16 cellular contexts compared by ENCODE assay signal in the genomic region with DNA sequence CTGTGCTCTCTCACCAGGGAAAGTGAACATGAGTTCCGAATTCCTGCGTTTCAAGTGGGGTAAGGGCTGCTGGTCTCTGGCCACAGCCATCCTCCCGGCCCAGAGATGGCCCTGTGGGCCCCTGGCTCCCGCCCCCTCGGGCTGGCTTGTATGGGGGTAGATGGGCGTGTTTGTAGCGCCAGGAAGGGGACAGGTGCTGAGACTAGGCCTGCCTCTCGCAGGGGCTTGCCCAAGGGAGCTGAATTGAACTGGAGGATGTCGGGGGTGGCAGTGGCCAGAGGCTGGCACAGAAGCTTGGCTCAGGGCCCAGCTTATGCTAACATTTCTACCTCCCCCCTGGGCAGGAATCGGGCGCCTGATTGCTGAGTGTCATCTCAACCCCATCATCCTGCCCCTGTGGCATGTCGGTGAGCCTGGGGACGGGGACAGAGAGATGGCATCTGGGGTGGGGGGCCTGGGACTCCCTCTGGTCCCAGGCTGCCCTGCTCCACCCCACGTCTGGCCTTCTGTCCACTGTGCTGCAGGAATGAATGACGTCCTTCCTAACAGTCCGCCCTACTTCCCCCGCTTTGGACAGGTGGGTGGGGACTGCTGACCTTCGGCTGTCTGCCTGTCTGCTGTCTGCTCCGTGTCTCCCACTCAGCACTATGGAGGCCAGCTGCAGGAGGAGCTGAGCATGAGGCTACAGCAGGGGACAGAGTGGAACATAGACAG. TPM values are rescaled to one million over a fixed set of nuclear protein-coding genes. Genes with fewer than 3 reads are reported as not detected.
A peak's percentile ranks its signal among the peaks of the same experiment; 100 is the strongest.
DNase-seq lines count a peak whose midpoint lies in the region; ATAC-seq and TF ChIP-seq lines count a peak whose summit lies in the region.
"Had no signal": no experiment of that assay in that cellular context is flagged by ENCODE, and none has a peak within 500 bp of the region (broad histone marks: within the 10 kb centered on the region; RNA-seq: fewer than 3 reads in every experiment).

No MANE protein-coding gene starts in this region.

- no peak overlapping the region for H2AFZ ChIP-seq in OCI-LY3 (ENCODE audit: low read depth, low read length)

- DNase-seq in DMS79 (lab: John Stamatoyannopoulos, UW) (peak; percentile 50), right cardiac atrium (peak in 1 of 3 donors; percentile 41), AML-193 (lab: John Stamatoyannopoulos, UW) (no peak), foreskin melanocyte (no peak)
- no peak for DNase-seq in activated CD8-positive, alpha-beta T cell treated with anti-CD3 and anti-CD28 coated beads for 36 hours
- DNase-seq: ACHN; activated CD4-positive, alpha-beta T cell treated with anti-CD3 and anti-CD28 coated beads for 36 hours; effector memory CD8-positive, alpha-beta T cell; GDM1; immature natural killer cell; midbrain; NCI-H524 treated with DMSO at 0.1 percent for 48 hours; stimulated activated CD4-positive, alpha-beta T cell treated with anti-CD3 and anti-CD28 coated beads, Interleukin-15, amount 100 ng/mL, for 24 hours had no signal

- peak; percentile 86 to 90 for ATAC-seq in right cardiac atrium
- ATAC-seq in activated CD8-positive, alpha-beta T cell treated with anti-CD3 and anti-CD28 coated beads for 36 hours, result no peak
- ATAC-seq: activated CD4-positive, alpha-beta T cell treated with anti-CD3 and anti-CD28 coated beads for 36 hours; effector memory CD8-positive, alpha-beta T cell had no signal

- H3K9me3 ChIP-seq in OCI-LY3 (ENCODE audit: insufficient read depth, low read length) (no peaks in the 10 kb centered on the region), right cardiac atrium (ENCODE audit: control insufficient read depth, low read length) (no peaks in the 10 kb centered on the region)

- no peaks in the 10 kb centered on the region for H4K20me1 ChIP-seq in OCI-LY3 (ENCODE audit: insufficient read depth, low read length)

- H3K36me3 Mint-ChIP-seq in activated CD8-positive, alpha-beta T cell treated with anti-CD3 and anti-CD28 coated beads for 36 hours (ENCODE audit: low read depth), result peaks cover 4% of the 10 kb centered on the region
- H3K36me3 Mint-ChIP-seq: activated naive CD8-positive, alpha-beta T cell; immature natural killer cell had no signal

- H3K27ac ChIP-seq in OCI-LY3 (ENCODE audit: low read length) (peak overlapping the region; percentile 61), right cardiac atrium (ENCODE audit: low read length) (peak overlapping the region; percentile 85)
- H3K27ac ChIP-seq: cardiac muscle cell had no signal

- TF ChIP-seq CTCF in OCI-LY3 (IDR thresholded peaks at IDR 0.05; ENCODE audit: low read depth, low read length), result no peak
- TF ChIP-seq CTCF in activated CD8-positive, alpha-beta T cell treated with anti-CD3 and anti-CD28 coated beads for 36 hours (IDR thresholded peaks at IDR 0.05), result no peak

- H3K4me1 Mint-ChIP-seq in activated CD8-positive, alpha-beta T cell treated with anti-CD3 and anti-CD28 coated beads for 36 hours (ENCODE audit: low read depth), result peaks cover 6% of the 10 kb centered on the region
- H3K4me1 Mint-ChIP-seq: immature natural killer cell had no signal

- H3K27me3 Mint-ChIP-seq in activated CD8-positive, alpha-beta T cell treated with anti-CD3 and anti-CD28 coated beads for 36 hours, result no peaks in the 10 kb centered on the region
- H3K27me3 Mint-ChIP-seq: activated CD4-positive, alpha-beta T cell treated with anti-CD3 and anti-CD28 coated beads for 36 hours; activated naive CD8-positive, alpha-beta T cell; effector memory CD8-positive, alpha-beta T cell had no signal

- POLR2A ChIA-PET in activated CD8-positive, alpha-beta T cell treated with anti-CD3 and anti-CD28 coated beads for 36 hours (lab: Charles Lee), result interaction anchor here (0.9 to 1.6 kb wide), 3 partner anchors 9 to 128 kb away, joined by 3 to 8 read pairs (median 3); a partner anchor contains a TSS

- CTCF ChIA-PET in activated CD8-positive, alpha-beta T cell treated with anti-CD3 and anti-CD28 coated beads for 36 hours (lab: Charles Lee), result no interaction called here

- no peak overlapping the region for H3K27ac Mint-ChIP-seq in activated CD8-positive, alpha-beta T cell treated with anti-CD3 and anti-CD28 coated beads for 36 hours
- H3K27ac Mint-ChIP-seq: activated CD4-positive, alpha-beta T cell treated with anti-CD3 and anti-CD28 coated beads for 36 hours; activated naive CD8-positive, alpha-beta T cell; effector memory CD8-positive, alpha-beta T cell; immature natural killer cell had no signal

- no peaks in the 10 kb centered on the region for H3K9me3 Mint-ChIP-seq in activated CD8-positive, alpha-beta T cell treated with anti-CD3 and anti-CD28 coated beads for 36 hours
- H3K9me3 Mint-ChIP-seq: effector memory CD8-positive, alpha-beta T cell; immature natural killer cell had no signal

- H3K4me1 ChIP-seq in OCI-LY3 (ENCODE audit: low read length) (peaks cover 18% of the 10 kb centered on the region), right cardiac atrium (ENCODE audit: control insufficient read depth, insufficient read depth, low read length) (no peaks in the 10 kb centered on the region)

- WGBS in right cardiac atrium, result 52% methylated on average over 19 of the region's 19 CpGs

- H3K27me3 ChIP-seq in OCI-LY3 (ENCODE audit: low read depth, low read length) (no peaks in the 10 kb centered on the region), right cardiac atrium (ENCODE audit: control insufficient read depth, insufficient read depth) (no peaks in the 10 kb centered on the region)
- H3K27me3 ChIP-seq: cardiac muscle cell had no signal

- H3K4me3 Mint-ChIP-seq in activated CD8-positive, alpha-beta T cell treated with anti-CD3 and anti-CD28 coated beads for 36 hours, result no peak overlapping the region
- H3K4me3 Mint-ChIP-seq: activated CD4-positive, alpha-beta T cell treated with anti-CD3 and anti-CD28 coated beads for 36 hours; activated naive CD8-positive, alpha-beta T cell; effector memory CD8-positive, alpha-beta T cell; immature natural killer cell had no signal

- H3K4me2 ChIP-seq in OCI-LY3 (ENCODE audit: low read length), result peak overlapping the region; percentile 72

- H3K79me2 ChIP-seq in OCI-LY3 (ENCODE audit: low read length), result no peaks in the 10 kb centered on the region

- intact Hi-C loops in right cardiac atrium (cut with DNase I), result no loop called here
- intact Hi-C loops in activated CD8-positive, alpha-beta T cell treated with anti-CD3 and anti-CD28 coated beads for 36 hours (cut with micrococcal nuclease), result no loop called here

- H3K36me3 ChIP-seq in OCI-LY3 (replicated peaks; ENCODE audit: low read depth, low read length), result peaks cover 7% of the 10 kb centered on the region
- H3K36me3 ChIP-seq: cardiac muscle cell had no signal

- H3K4me3 ChIP-seq in OCI-LY3 (ENCODE audit: low read length) (peak overlapping the region; percentile 55), right cardiac atrium (ENCODE audit: low read length) (no peak overlapping the region)
- H3K4me3 ChIP-seq: cardiac muscle cell had no signal

- peak overlapping the region; percentile 53; the same call in 1 of the 2 replicates for H3K9ac ChIP-seq in OCI-LY3 (ENCODE audit: low read length)

RNA-seq across cellular contexts. Expression of a gene that starts 8.5 kb away (rescaled TPM):
- total RNA-seq in right cardiac atrium, result 10 to 100 TPM; 38.0 to 45.0 (median 39.0) TPM
- polyA plus RNA-seq in right cardiac atrium, result 43.9 TPM
- total RNA-seq in activated CD8-positive, alpha-beta T cell treated with anti-CD3 and anti-CD28 coated beads for 36 hours, result 10 to 100 TPM; 49.8 to 53.4 TPM

RNA-seq across cellular contexts. Expression of a gene that starts 8.6 kb away (rescaled TPM):
- 10 to 100 TPM; 73.7 to 83.8 (median 77.4) TPM for total RNA-seq in right cardiac atrium
- polyA plus RNA-seq in right cardiac atrium, result 63.1 TPM
- 10 to 100 TPM; 21.3 to 22.5 TPM for total RNA-seq in activated CD8-positive, alpha-beta T cell treated with anti-CD3 and anti-CD28 coated beads for 36 hours

RNA-seq across cellular contexts. Expression of a gene that starts 10.8 kb away (rescaled TPM):
- total RNA-seq in right cardiac atrium, result 10 to 100 TPM; 47.3 to 52.6 (median 51.2) TPM
- 60.5 TPM for polyA plus RNA-seq in right cardiac atrium
- total RNA-seq in activated CD8-positive, alpha-beta T cell treated with anti-CD3 and anti-CD28 coated beads for 36 hours, result 10 to 100 TPM in 1 of 2 experiments, 1 to 10 TPM in 1; 9.4 to 10.3 TPM

RNA-seq across cellular contexts. Expression of a gene that starts 17.1 kb away (rescaled TPM):
- 10 to 100 TPM; 82.7 to 99.3 (median 96.9) TPM for total RNA-seq in right cardiac atrium
- 102 TPM for polyA plus RNA-seq in right cardiac atrium
- 10 to 100 TPM; 76.5 TPM for total RNA-seq in activated CD8-positive, alpha-beta T cell treated with anti-CD3 and anti-CD28 coated beads for 36 hours

RNA-seq across cellular contexts. Expression of a gene that starts 21.7 kb away (rescaled TPM):
- total RNA-seq in right cardiac atrium, result 1,000 to 10,000 TPM; 2,034 to 2,544 (median 2,211) TPM
- polyA plus RNA-seq in right cardiac atrium, result 2,857 TPM
- 1,000 to 10,000 TPM; 3,574 to 3,675 TPM for total RNA-seq in activated CD8-positive, alpha-beta T cell treated with anti-CD3 and anti-CD28 coated beads for 36 hours

Comparison
In these comparisons a context has a peak if more than half of its experiments do, and no peak if none do; other contexts are left out.
1. RNA of a gene that starts 10.8 kb away (total RNA-seq): 47.3 to 52.6 TPM in right cardiac atrium; 9.4 to 10.3 TPM in activated CD8-positive, alpha-beta T cell treated with anti-CD3 and anti-CD28 coated beads for 36 hours; every median in the first group is over 4 times any median in the second.